ENCODE assay signal across 15 cellular contexts in the genomic region with DNA sequence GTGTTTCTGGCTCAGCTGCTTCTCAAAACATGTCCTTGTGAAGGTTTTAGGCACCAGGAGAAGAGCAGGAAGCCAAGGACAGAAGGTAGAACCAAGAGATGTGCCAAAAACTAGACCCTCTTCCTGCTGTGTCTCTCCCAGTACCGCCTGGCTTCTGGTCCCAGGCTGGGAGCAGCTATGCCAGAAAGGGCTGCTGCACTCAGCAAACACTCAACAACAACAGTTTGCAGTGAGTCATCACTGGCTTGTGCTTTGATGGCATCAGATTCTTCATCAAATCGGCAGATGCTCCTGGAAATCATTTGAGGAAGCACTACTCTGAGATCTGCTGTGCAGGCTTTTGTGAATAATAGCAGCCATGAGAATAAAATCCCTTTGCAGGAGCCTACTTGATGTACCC.
DNase-seq lines count a peak whose midpoint lies in the region; ATAC-seq and TF ChIP-seq lines count a peak whose summit lies in the region.
"Had no signal": no experiment of that assay in that cellular context is flagged by ENCODE, and none has a peak within 500 bp of the region (broad histone marks: within the 10 kb centered on the region; RNA-seq: fewer than 3 reads in every experiment).

No MANE protein-coding gene starts in this region.

- H3K36me3 Mint-ChIP-seq in WTC11, result no peaks in the 10 kb centered on the region
- H3K36me3 Mint-ChIP-seq: activated CD8-positive, alpha-beta memory T cell treated with anti-CD3 and anti-CD28 coated beads, Interleukin-2, amount 10 ng/mL, durations not matched to agents 7 days and 5 days had no signal

- CTCF ChIA-PET in WTC11 (lab: Charles Lee), result no interaction called here

- DNase-seq in DMS153 (lab: John Stamatoyannopoulos, UW), result peak; percentile 74
- peak; percentile 68 for DNase-seq in MG63
- peak in 35 of 58 donors; percentile 4 to 75 (median 35) for DNase-seq in anterior cingulate cortex (lab: John Stamatoyannopoulos, UW)
- DNase-seq in occipital lobe (lab: John Stamatoyannopoulos, UW), result peak; percentile 16
- no peak for DNase-seq in NCI-H82 treated with DMSO at 0.1 percent for 48 hours (lab: John Stamatoyannopoulos, UW; ENCODE audit: unreplicated experiment)
- DNase-seq in WTC11 (ENCODE audit: low spot score), result no peak
- DNase-seq: activated CD8-positive, alpha-beta memory T cell treated with anti-CD3 and anti-CD28 coated beads, Interleukin-2, amount 10 ng/mL, durations not matched to agents 7 days and 5 days; activated gamma-delta T cell; GDM1; midbrain; NCI-H1436 treated with DMSO at 0.1 percent for 48 hours; NCI-H748 treated with DMSO at 0.1 percent for 48 hours; stimulated activated CD4-positive, alpha-beta T cell treated with anti-CD3 and anti-CD28 coated beads, Interleukin-4, amount 100 ng/mL, for 1 hour had no signal

- H3K9me3 Mint-ChIP-seq in WTC11, result no peaks in the 10 kb centered on the region

- POLR2A ChIA-PET in WTC11 (lab: Charles Lee), result no interaction called here

- no peaks in the 10 kb centered on the region for H3K9me3 ChIP-seq in MG63
- H3K9me3 ChIP-seq: thoracic aorta had no signal

- no peak overlapping the region for H3K4me3 Mint-ChIP-seq in WTC11
- H3K4me3 Mint-ChIP-seq: activated CD8-positive, alpha-beta memory T cell treated with anti-CD3 and anti-CD28 coated beads, Interleukin-2, amount 10 ng/mL, durations not matched to agents 7 days and 5 days had no signal

- H3K27me3 Mint-ChIP-seq in WTC11 (ENCODE audit: low read depth), result no peaks in the 10 kb centered on the region; the same call in 1 of the 2 replicates

- no peak for TF ChIP-seq CTCF in WTC11 (IDR thresholded peaks at IDR 0.05)

- H3K27ac Mint-ChIP-seq in WTC11, result no peak overlapping the region
- H3K27ac Mint-ChIP-seq: activated CD8-positive, alpha-beta memory T cell treated with anti-CD3 and anti-CD28 coated beads, Interleukin-2, amount 10 ng/mL, durations not matched to agents 7 days and 5 days had no signal

- ATAC-seq in WTC11, result no peak
- no peak for ATAC-seq in HG02884 (IDR thresholded peaks at IDR 0.05; ENCODE audit: unreplicated experiment)
- ATAC-seq: activated CD8-positive, alpha-beta memory T cell treated with anti-CD3 and anti-CD28 coated beads, Interleukin-2, amount 10 ng/mL, durations not matched to agents 7 days and 5 days had no signal

- H3K36me3 ChIP-seq in MG63, result no peaks in the 10 kb centered on the region

- H3K27me3 ChIP-seq in MG63, result peaks cover under 1% of the 10 kb centered on the region; the same call in 1 of the 2 replicates

- no peak overlapping the region for H3K4me3 ChIP-seq in MG63
- H3K4me3 ChIP-seq: thoracic aorta had no signal

- H3K4me1 Mint-ChIP-seq in WTC11, result peaks cover 8% of the 10 kb centered on the region
- H3K4me1 Mint-ChIP-seq: activated CD8-positive, alpha-beta memory T cell treated with anti-CD3 and anti-CD28 coated beads, Interleukin-2, amount 10 ng/mL, durations not matched to agents 7 days and 5 days had no signal

TF ChIP-seq in WTC11, 78 proteins besides CTCF, POLR2A, EP300 and RAD21:
- TF ChIP-seq ZNF232 (CRISPR knock-in tag; IDR thresholded peaks at IDR 0.05) (no peak), NFYB (CRISPR knock-in tag; conservative IDR thresholded peaks at IDR 0.05; ENCODE audit: low read depth) (no peak), OVOL2 (CRISPR knock-in tag; IDR thresholded peaks at IDR 0.05; ENCODE audit: borderline replicate concordance) (no peak), ETV6 (CRISPR knock-in tag; IDR thresholded peaks at IDR 0.05) (no peak), TCF7 (CRISPR knock-in tag; IDR thresholded peaks at IDR 0.05; ENCODE audit: low read depth) (no peak), TP53 (CRISPR knock-in tag; IDR thresholded peaks at IDR 0.05) (no peak), MXD4 (CRISPR knock-in tag; IDR thresholded peaks at IDR 0.05; ENCODE audit: borderline replicate concordance) (no peak), FOXK1 (CRISPR knock-in tag; IDR thresholded peaks at IDR 0.05) (no peak), ZNF396 (CRISPR knock-in tag; IDR thresholded peaks at IDR 0.05; ENCODE audit: borderline replicate concordance) (no peak)
- TF ChIP-seq, protein P1, sequence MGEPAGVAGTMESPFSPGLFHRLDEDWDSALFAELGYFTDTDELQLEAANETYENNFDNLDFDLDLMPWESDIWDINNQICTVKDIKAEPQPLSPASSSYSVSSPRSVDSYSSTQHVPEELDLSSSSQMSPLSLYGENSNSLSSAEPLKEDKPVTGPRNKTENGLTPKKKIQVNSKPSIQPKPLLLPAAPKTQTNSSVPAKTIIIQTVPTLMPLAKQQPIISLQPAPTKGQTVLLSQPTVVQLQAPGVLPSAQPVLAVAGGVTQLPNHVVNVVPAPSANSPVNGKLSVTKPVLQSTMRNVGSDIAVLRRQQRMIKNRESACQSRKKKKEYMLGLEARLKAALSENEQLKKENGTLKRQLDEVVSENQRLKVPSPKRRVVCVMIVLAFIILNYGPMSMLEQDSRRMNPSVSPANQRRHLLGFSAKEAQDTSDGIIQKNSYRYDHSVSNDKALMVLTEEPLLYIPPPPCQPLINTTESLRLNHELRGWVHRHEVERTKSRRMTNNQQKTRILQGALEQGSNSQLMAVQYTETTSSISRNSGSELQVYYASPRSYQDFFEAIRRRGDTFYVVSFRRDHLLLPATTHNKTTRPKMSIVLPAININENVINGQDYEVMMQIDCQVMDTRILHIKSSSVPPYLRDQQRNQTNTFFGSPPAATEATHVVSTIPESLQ (CRISPR knock-in tag; IDR thresholded peaks at IDR 0.05), result no peak
- TF ChIP-seq, protein P2, sequence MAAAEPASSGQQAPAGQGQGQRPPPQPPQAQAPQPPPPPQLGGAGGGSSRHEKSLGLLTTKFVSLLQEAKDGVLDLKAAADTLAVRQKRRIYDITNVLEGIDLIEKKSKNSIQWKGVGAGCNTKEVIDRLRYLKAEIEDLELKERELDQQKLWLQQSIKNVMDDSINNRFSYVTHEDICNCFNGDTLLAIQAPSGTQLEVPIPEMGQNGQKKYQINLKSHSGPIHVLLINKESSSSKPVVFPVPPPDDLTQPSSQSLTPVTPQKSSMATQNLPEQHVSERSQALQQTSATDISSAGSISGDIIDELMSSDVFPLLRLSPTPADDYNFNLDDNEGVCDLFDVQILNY (CRISPR knock-in tag; IDR thresholded peaks at IDR 0.05), result no peak
- TF ChIP-seq, protein P3, sequence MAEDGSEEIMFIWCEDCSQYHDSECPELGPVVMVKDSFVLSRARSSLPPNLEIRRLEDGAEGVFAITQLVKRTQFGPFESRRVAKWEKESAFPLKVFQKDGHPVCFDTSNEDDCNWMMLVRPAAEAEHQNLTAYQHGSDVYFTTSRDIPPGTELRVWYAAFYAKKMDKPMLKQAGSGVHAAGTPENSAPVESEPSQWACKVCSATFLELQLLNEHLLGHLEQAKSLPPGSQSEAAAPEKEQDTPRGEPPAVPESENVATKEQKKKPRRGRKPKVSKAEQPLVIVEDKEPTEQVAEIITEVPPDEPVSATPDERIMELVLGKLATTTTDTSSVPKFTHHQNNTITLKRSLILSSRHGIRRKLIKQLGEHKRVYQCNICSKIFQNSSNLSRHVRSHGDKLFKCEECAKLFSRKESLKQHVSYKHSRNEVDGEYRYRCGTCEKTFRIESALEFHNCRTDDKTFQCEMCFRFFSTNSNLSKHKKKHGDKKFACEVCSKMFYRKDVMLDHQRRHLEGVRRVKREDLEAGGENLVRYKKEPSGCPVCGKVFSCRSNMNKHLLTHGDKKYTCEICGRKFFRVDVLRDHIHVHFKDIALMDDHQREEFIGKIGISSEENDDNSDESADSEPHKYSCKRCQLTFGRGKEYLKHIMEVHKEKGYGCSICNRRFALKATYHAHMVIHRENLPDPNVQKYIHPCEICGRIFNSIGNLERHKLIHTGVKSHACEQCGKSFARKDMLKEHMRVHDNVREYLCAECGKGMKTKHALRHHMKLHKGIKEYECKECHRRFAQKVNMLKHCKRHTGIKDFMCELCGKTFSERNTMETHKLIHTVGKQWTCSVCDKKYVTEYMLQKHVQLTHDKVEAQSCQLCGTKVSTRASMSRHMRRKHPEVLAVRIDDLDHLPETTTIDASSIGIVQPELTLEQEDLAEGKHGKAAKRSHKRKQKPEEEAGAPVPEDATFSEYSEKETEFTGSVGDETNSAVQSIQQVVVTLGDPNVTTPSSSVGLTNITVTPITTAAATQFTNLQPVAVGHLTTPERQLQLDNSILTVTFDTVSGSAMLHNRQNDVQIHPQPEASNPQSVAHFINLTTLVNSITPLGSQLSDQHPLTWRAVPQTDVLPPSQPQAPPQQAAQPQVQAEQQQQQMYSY (CRISPR knock-in tag; IDR thresholded peaks at IDR 0.05), result no peak
- TF ChIP-seq, protein P4, sequence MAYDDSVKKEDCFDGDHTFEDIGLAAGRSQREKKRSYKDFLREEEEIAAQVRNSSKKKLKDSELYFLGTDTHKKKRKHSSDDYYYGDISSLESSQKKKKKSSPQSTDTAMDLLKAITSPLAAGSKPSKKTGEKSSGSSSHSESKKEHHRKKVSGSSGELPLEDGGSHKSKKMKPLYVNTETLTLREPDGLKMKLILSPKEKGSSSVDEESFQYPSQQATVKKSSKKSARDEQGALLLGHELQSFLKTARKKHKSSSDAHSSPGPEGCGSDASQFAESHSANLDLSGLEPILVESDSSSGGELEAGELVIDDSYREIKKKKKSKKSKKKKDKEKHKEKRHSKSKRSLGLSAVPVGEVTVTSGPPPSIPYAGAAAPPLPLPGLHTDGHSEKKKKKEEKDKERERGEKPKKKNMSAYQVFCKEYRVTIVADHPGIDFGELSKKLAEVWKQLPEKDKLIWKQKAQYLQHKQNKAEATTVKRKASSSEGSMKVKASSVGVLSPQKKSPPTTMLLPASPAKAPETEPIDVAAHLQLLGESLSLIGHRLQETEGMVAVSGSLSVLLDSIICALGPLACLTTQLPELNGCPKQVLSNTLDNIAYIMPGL (CRISPR knock-in tag; IDR thresholded peaks at IDR 0.05), result no peak

Comparison
In these comparisons a context has a peak if more than half of its experiments do, and no peak if none do; other contexts are left out.
1. DNase-seq: peak in DMS153 (single experiment), MG63 (single experiment), anterior cingulate cortex (35 of 58) and occipital lobe (single experiment); none in NCI-H82 treated with DMSO at 0.1 percent for 48 hours (single experiment) and WTC11 (single experiment).